ENCODE assay signal across 1 cellular context in the genomic region with DNA sequence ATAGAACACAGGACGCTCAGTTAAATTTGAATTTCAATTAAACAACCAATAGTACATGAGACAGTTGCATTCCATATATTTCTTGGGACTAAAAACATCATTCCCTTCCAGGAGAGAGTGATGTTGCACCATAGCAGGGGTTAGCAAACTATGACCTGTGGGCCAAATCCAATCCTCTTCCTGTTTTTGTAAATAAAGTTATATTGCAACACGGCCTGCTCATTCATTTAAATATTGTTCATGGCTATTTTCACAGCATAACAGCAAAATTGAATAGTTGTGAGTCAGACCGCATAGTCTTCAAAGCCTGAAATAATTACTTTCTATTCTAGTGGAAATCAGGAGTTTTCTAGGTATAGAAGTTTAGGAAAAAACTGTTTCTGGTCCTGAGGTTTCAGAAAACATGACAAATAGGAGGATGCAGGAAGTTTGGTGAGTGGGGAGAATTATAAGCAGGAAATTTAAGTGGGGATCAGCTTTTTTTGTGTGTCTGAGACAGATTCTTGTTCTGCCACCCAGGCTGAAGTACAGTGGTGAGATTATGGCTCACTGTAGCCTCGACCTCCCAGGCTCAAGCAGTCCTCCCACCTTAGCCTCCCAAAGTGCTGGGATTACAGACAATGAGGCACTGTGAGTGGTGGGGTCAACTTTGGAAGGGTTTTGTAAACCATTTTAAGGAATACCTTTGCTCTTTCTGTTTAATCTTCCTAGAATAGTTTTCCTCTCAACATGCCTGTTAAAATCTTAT.
A peak's percentile ranks its signal among the peaks of the same experiment; 100 is the strongest.
TF ChIP-seq lines count a peak whose summit lies in the region.

No MANE protein-coding gene starts in this region.

TF ChIP-seq in HepG2, 621 proteins besides CTCF, POLR2A, EP300 and RAD21 (continued from another document and continues in another):
- TF ChIP-seq ATF4 (CRISPR knock-in tag; IDR thresholded peaks at IDR 0.05) (peak in 1 of 2 experiments; percentile 92; a peak in 2 of 4 replicates), PAF1 (CRISPR knock-in tag; IDR thresholded peaks at IDR 0.05) (no peak), EEA1 (CRISPR knock-in tag; IDR thresholded peaks at IDR 0.05; ENCODE audit: borderline replicate concordance) (no peak), ZNF549 (CRISPR knock-in tag; IDR thresholded peaks at IDR 0.05) (no peak), ZSCAN20 (CRISPR knock-in tag; IDR thresholded peaks at IDR 0.05; ENCODE audit: borderline replicate concordance) (no peak), ZNF724P (CRISPR knock-in tag; IDR thresholded peaks at IDR 0.05; ENCODE audit: borderline replicate concordance) (no peak), BCLAF1 (IDR thresholded peaks at IDR 0.05) (no peak), ZNF703 (CRISPR knock-in tag; IDR thresholded peaks at IDR 0.05; ENCODE audit: borderline replicate concordance) (no peak), TRAFD1 (CRISPR knock-in tag; IDR thresholded peaks at IDR 0.05; ENCODE audit: borderline replicate concordance) (no peak), HNRNPK (IDR thresholded peaks at IDR 0.05; ENCODE audit: low read depth, low read length, poor library complexity, severe bottlenecking) (no peak), PPARG (CRISPR knock-in tag; conservative IDR thresholded peaks at IDR 0.05) (peak; percentile 67; the same call in 1 of the 2 replicates), SP140L (CRISPR knock-in tag; IDR thresholded peaks at IDR 0.05; ENCODE audit: borderline replicate concordance) (no peak), ELF4 (CRISPR knock-in tag; IDR thresholded peaks at IDR 0.05; ENCODE audit: borderline replicate concordance) (no peak), ZNF382 (CRISPR knock-in tag; IDR thresholded peaks at IDR 0.05; ENCODE audit: borderline replicate concordance) (no peak), ERF (CRISPR knock-in tag; IDR thresholded peaks at IDR 0.05) (0 out of 2 replicates have a peak, but pooled peaks have one; percentile 48), RXRB (CRISPR knock-in tag; IDR thresholded peaks at IDR 0.05; ENCODE audit: borderline replicate concordance) (peak; percentile 45; the same call in 1 of the 2 replicates), ZNF225 (CRISPR knock-in tag; IDR thresholded peaks at IDR 0.05) (no peak), SMAD9 (CRISPR knock-in tag; IDR thresholded peaks at IDR 0.05) (no peak), ZNF564 (CRISPR knock-in tag; IDR thresholded peaks at IDR 0.05) (no peak), ZNF552 (CRISPR knock-in tag; IDR thresholded peaks at IDR 0.05; ENCODE audit: borderline replicate concordance) (no peak), ONECUT2 (CRISPR knock-in tag; IDR thresholded peaks at IDR 0.05) (no peak), U2AF1 (optimal IDR thresholded peaks at IDR 0.05; ENCODE audit: low read depth, low read length) (no peak), ZFP82 (CRISPR knock-in tag; IDR thresholded peaks at IDR 0.05; ENCODE audit: borderline replicate concordance) (no peak), HOXA3 (CRISPR knock-in tag; IDR thresholded peaks at IDR 0.05) (no peak), KLF9 (CRISPR knock-in tag; IDR thresholded peaks at IDR 0.05; ENCODE audit: low read depth) (no peak), ZNF124 (CRISPR knock-in tag; IDR thresholded peaks at IDR 0.05) (no peak), YEATS2 (CRISPR knock-in tag; IDR thresholded peaks at IDR 0.05; ENCODE audit: borderline replicate concordance) (no peak; the same call in 1 of the 2 replicates), ZNF20 (CRISPR knock-in tag; IDR thresholded peaks at IDR 0.05) (no peak), ZFP37 (CRISPR knock-in tag; IDR thresholded peaks at IDR 0.05; ENCODE audit: borderline replicate concordance) (no peak), ZNF761 (CRISPR knock-in tag; conservative IDR thresholded peaks at IDR 0.05) (no peak), SNRNP70 (IDR thresholded peaks at IDR 0.05; ENCODE audit: low read depth, low read length) (no peak)
- TF ChIP-seq, protein P1, sequence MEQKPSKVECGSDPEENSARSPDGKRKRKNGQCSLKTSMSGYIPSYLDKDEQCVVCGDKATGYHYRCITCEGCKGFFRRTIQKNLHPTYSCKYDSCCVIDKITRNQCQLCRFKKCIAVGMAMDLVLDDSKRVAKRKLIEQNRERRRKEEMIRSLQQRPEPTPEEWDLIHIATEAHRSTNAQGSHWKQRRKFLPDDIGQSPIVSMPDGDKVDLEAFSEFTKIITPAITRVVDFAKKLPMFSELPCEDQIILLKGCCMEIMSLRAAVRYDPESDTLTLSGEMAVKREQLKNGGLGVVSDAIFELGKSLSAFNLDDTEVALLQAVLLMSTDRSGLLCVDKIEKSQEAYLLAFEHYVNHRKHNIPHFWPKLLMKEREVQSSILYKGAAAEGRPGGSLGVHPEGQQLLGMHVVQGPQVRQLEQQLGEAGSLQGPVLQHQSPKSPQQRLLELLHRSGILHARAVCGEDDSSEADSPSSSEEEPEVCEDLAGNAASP (CRISPR knock-in tag; IDR thresholded peaks at IDR 0.05; ENCODE audit: borderline replicate concordance): no peak
- TF ChIP-seq, protein P2, sequence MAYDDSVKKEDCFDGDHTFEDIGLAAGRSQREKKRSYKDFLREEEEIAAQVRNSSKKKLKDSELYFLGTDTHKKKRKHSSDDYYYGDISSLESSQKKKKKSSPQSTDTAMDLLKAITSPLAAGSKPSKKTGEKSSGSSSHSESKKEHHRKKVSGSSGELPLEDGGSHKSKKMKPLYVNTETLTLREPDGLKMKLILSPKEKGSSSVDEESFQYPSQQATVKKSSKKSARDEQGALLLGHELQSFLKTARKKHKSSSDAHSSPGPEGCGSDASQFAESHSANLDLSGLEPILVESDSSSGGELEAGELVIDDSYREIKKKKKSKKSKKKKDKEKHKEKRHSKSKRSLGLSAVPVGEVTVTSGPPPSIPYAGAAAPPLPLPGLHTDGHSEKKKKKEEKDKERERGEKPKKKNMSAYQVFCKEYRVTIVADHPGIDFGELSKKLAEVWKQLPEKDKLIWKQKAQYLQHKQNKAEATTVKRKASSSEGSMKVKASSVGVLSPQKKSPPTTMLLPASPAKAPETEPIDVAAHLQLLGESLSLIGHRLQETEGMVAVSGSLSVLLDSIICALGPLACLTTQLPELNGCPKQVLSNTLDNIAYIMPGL (CRISPR knock-in tag; IDR thresholded peaks at IDR 0.05; ENCODE audit: borderline replicate concordance in 1 of 2, low read depth in 1 of 2): no peak
- TF ChIP-seq, protein P3, sequence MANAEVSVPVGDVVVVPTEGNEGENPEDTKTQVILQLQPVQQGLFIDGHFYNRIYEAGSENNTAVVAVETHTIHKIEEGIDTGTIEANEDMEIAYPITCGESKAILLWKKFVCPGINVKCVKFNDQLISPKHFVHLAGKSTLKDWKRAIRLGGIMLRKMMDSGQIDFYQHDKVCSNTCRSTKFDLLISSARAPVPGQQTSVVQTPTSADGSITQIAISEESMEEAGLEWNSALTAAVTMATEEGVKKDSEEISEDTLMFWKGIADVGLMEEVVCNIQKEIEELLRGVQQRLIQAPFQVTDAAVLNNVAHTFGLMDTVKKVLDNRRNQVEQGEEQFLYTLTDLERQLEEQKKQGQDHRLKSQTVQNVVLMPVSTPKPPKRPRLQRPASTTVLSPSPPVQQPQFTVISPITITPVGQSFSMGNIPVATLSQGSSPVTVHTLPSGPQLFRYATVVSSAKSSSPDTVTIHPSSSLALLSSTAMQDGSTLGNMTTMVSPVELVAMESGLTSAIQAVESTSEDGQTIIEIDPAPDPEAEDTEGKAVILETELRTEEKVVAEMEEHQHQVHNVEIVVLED (CRISPR knock-in tag; IDR thresholded peaks at IDR 0.05; ENCODE audit: borderline replicate concordance): no peak
- TF ChIP-seq, protein P4, sequence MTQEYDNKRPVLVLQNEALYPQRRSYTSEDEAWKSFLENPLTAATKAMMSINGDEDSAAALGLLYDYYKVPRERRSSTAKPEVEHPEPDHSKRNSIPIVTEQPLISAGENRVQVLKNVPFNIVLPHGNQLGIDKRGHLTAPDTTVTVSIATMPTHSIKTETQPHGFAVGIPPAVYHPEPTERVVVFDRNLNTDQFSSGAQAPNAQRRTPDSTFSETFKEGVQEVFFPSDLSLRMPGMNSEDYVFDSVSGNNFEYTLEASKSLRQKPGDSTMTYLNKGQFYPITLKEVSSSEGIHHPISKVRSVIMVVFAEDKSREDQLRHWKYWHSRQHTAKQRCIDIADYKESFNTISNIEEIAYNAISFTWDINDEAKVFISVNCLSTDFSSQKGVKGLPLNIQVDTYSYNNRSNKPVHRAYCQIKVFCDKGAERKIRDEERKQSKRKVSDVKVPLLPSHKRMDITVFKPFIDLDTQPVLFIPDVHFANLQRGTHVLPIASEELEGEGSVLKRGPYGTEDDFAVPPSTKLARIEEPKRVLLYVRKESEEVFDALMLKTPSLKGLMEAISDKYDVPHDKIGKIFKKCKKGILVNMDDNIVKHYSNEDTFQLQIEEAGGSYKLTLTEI (CRISPR knock-in tag; conservative IDR thresholded peaks at IDR 0.05): no peak
- TF ChIP-seq, protein P5, sequence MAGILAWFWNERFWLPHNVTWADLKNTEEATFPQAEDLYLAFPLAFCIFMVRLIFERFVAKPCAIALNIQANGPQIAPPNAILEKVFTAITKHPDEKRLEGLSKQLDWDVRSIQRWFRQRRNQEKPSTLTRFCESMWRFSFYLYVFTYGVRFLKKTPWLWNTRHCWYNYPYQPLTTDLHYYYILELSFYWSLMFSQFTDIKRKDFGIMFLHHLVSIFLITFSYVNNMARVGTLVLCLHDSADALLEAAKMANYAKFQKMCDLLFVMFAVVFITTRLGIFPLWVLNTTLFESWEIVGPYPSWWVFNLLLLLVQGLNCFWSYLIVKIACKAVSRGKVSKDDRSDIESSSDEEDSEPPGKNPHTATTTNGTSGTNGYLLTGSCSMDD (CRISPR knock-in tag; IDR thresholded peaks at IDR 0.05): no peak
- TF ChIP-seq, protein P6, sequence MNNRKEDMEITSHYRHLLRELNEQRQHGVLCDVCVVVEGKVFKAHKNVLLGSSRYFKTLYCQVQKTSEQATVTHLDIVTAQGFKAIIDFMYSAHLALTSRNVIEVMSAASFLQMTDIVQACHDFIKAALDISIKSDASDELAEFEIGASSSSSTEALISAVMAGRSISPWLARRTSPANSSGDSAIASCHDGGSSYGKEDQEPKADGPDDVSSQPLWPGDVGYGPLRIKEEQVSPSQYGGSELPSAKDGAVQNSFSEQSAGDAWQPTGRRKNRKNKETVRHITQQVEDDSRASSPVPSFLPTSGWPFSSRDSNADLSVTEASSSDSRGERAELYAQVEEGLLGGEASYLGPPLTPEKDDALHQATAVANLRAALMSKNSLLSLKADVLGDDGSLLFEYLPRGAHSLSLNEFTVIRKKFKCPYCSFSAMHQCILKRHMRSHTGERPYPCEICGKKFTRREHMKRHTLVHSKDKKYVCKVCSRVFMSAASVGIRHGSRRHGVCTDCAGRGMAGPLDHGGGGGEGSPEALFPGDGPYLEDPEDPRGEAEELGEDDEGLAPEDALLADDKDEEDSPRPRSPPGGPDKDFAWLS (CRISPR knock-in tag; IDR thresholded peaks at IDR 0.05; ENCODE audit: borderline replicate concordance): no peak
- TF ChIP-seq, protein P7, sequence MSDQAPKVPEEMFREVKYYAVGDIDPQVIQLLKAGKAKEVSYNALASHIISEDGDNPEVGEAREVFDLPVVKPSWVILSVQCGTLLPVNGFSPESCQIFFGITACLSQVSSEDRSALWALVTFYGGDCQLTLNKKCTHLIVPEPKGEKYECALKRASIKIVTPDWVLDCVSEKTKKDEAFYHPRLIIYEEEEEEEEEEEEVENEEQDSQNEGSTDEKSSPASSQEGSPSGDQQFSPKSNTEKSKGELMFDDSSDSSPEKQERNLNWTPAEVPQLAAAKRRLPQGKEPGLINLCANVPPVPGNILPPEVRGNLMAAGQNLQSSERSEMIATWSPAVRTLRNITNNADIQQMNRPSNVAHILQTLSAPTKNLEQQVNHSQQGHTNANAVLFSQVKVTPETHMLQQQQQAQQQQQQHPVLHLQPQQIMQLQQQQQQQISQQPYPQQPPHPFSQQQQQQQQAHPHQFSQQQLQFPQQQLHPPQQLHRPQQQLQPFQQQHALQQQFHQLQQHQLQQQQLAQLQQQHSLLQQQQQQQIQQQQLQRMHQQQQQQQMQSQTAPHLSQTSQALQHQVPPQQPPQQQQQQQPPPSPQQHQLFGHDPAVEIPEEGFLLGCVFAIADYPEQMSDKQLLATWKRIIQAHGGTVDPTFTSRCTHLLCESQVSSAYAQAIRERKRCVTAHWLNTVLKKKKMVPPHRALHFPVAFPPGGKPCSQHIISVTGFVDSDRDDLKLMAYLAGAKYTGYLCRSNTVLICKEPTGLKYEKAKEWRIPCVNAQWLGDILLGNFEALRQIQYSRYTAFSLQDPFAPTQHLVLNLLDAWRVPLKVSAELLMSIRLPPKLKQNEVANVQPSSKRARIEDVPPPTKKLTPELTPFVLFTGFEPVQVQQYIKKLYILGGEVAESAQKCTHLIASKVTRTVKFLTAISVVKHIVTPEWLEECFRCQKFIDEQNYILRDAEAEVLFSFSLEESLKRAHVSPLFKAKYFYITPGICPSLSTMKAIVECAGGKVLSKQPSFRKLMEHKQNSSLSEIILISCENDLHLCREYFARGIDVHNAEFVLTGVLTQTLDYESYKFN (CRISPR knock-in tag; conservative IDR thresholded peaks at IDR 0.05): peak; percentile 82
